Comparison of ENCODE assay signal across 2 cellular contexts in the genomic region with DNA sequence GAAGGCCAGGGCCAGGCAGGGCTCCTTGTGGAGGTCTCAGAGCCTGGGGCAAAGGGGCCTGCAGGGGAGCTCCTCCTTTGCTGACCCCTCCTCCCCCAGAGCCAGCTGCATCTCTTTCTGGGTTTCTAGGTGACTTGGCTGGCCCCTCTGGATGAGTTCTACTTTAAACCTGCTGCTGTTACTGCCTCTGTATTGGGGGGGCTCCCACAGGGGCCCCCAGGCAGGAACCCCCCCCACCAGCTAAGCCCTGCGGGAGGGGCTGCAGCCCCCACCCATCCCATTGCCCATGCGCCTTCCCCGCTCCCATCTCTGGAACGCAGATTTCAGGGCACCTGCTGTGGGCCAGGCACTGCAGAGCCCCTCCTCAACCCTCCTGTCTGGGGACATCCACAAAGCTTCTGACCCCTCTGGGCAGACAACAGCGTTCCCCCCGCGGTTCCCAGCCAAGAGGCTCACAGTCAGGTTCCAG.
TF ChIP-seq lines count a peak whose summit lies in the region.

No MANE protein-coding gene starts in this region.

TF ChIP-seq in H1, 55 proteins besides CTCF, POLR2A, EP300 and RAD21:
- TF ChIP-seq BACH1 (IDR thresholded peaks at IDR 0.05; ENCODE audit: low read length) (no peak), CEBPB (IDR thresholded peaks at IDR 0.05; ENCODE audit: low read depth, low read length) (no peak), SAP30 (IDR thresholded peaks at IDR 0.05; ENCODE audit: insufficient read depth, insufficient replicate concordance, low read length) (no peak), MAX (IDR thresholded peaks at IDR 0.05) (no peak), SUZ12 (IDR thresholded peaks at IDR 0.05; ENCODE audit: low read length) (no peak), KDM5A (IDR thresholded peaks at IDR 0.05; ENCODE audit: low read length) (no peak), GABPA (IDR thresholded peaks at IDR 0.05; ENCODE audit: borderline replicate concordance, insufficient read depth, low read length) (no peak), YY1 (IDR thresholded peaks at IDR 0.05; ENCODE audit: low read depth, low read length) (no peak), CREB1 (IDR thresholded peaks at IDR 0.05) (no peak), POU5F1 (IDR thresholded peaks at IDR 0.05; ENCODE audit: low read depth, low read length) (no peak), CBX5 (IDR thresholded peaks at IDR 0.05; ENCODE audit: low read depth, low read length) (no peak), TCF12 (IDR thresholded peaks at IDR 0.05; ENCODE audit: low read depth, low read length) (no peak), RNF2 (IDR thresholded peaks at IDR 0.05; ENCODE audit: borderline replicate concordance, low read depth, low read length, missing control alignments, poor library complexity, severe bottlenecking) (no peak), MAFK (IDR thresholded peaks at IDR 0.05; ENCODE audit: low read depth, low read length) (no peak), HDAC2 (IDR thresholded peaks at IDR 0.05; ENCODE audit: borderline replicate concordance in 1 of 2, low read depth in 2 of 2, low read length in 2 of 2) (no peak), RBBP5 (IDR thresholded peaks at IDR 0.05; ENCODE audit: borderline replicate concordance, low read depth, low read length) (no peak), GTF2F1 (IDR thresholded peaks at IDR 0.05; ENCODE audit: borderline replicate concordance, low read depth, low read length) (no peak)
- TF ChIP-seq, protein P1, sequence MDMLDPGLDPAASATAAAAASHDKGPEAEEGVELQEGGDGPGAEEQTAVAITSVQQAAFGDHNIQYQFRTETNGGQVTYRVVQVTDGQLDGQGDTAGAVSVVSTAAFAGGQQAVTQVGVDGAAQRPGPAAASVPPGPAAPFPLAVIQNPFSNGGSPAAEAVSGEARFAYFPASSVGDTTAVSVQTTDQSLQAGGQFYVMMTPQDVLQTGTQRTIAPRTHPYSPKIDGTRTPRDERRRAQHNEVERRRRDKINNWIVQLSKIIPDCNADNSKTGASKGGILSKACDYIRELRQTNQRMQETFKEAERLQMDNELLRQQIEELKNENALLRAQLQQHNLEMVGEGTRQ (IDR thresholded peaks at IDR 0.05; ENCODE audit: low read length) = no peak

TF ChIP-seq in GM12891, 5 proteins besides CTCF, POLR2A, EP300 and RAD21:
- TF ChIP-seq TAF1 (IDR thresholded peaks at IDR 0.05; ENCODE audit: low read depth, low read length) = no peak
- no peak for TF ChIP-seq POU2F2 (IDR thresholded peaks at IDR 0.05; ENCODE audit: low read depth, low read length)
- TF ChIP-seq SPI1 (IDR thresholded peaks at IDR 0.05; ENCODE audit: low read depth, low read length) = no peak
- TF ChIP-seq PAX5 (IDR thresholded peaks at IDR 0.05; ENCODE audit: insufficient read depth, low read length, severe bottlenecking) = no peak
- no peak for TF ChIP-seq POLR2AphosphoS5 (IDR thresholded peaks at IDR 0.05; ENCODE audit: low read depth, low read length)
